In the genomic region with DNA sequence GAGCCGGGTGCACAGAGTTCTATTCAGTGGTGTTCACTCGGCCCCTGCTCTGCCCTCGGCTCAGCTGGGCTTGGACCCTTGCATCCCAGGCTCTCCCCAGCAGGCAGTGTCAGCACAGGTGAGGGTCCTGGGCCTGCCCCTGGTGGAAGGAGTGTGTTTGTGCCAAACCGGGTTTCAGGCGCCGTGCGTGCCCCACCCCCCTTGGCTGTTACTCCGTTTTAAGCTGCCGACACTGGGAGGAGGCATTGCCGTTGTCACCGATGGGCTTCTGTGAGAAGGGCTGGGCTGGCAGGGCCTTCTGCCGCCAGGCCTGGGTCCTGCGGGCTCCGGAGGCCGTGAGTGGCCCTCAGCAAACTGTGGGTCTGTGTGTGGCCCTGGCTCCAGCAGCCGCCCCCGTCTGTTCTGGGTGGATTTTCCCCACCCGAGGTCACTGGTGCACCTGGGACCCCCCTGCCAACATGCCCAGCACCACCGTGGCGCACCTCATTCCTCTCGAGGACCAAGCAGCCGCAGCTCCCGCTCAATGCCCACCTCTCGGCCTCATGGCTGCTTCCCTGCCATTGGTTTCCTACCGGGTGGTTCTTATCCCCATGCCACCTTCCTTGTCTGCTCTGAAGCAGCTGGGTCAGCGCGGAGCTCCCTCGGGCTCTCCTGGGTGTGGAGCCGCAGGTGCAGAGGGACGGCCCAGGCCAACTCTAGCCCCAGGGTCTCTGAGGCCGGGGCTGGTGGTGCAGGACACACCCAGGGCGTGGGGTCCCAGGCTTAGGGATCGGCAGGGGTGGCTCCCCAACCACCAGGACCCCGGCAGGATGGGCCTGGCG, we compare ENCODE assay signal across 10 cellular contexts. TPM values are rescaled to one million over a fixed set of nuclear protein-coding genes. Genes with fewer than 3 reads are reported as not detected.
DNase-seq lines count a peak whose midpoint lies in the region; ATAC-seq and TF ChIP-seq lines count a peak whose summit lies in the region.
"Had no signal": no experiment of that assay in that cellular context is flagged by ENCODE, and none has a peak within 500 bp of the region (broad histone marks: within the 10 kb centered on the region; RNA-seq: fewer than 3 reads in every experiment).

No MANE protein-coding gene starts in this region.

- H3K4me3 ChIP-seq in HFF-Myc (replicated peaks; ENCODE audit: low read depth, low read length): peak overlapping the region; percentile 33

- peaks cover 3% of the 10 kb centered on the region for H3K27me3 Mint-ChIP-seq in activated naive CD8-positive, alpha-beta T cell treated with anti-CD3 and anti-CD28 coated beads for 36 hours
- H3K27me3 Mint-ChIP-seq in osteocyte (ENCODE audit: unreplicated experiment) (no peaks in the 10 kb centered on the region), MCF 10A (ENCODE audit: insufficient read depth, unreplicated experiment) (no peaks in the 10 kb centered on the region)

- H3K27ac Mint-ChIP-seq in activated naive CD8-positive, alpha-beta T cell treated with anti-CD3 and anti-CD28 coated beads for 36 hours: peak overlapping the region; percentile 90
- H3K27ac Mint-ChIP-seq in osteocyte (ENCODE audit: unreplicated experiment) (peak overlapping the region; percentile 99), MCF 10A (ENCODE audit: low read depth, unreplicated experiment) (no peak overlapping the region)

- no peaks in the 10 kb centered on the region for H3K9me3 Mint-ChIP-seq in activated naive CD8-positive, alpha-beta T cell treated with anti-CD3 and anti-CD28 coated beads for 36 hours
- no peaks in the 10 kb centered on the region for H3K9me3 Mint-ChIP-seq in osteocyte (ENCODE audit: unreplicated experiment)
- H3K9me3 Mint-ChIP-seq in MCF 10A (ENCODE audit: unreplicated experiment): no peaks in the 10 kb centered on the region
- H3K9me3 Mint-ChIP-seq: central memory CD8-positive, alpha-beta T cell had no signal

- H3K4me1 Mint-ChIP-seq in activated naive CD8-positive, alpha-beta T cell treated with anti-CD3 and anti-CD28 coated beads for 36 hours: peaks cover 42% of the 10 kb centered on the region
- H3K4me1 Mint-ChIP-seq in osteocyte (ENCODE audit: unreplicated experiment): peaks cover 58% of the 10 kb centered on the region
- no peaks in the 10 kb centered on the region for H3K4me1 Mint-ChIP-seq in MCF 10A (ENCODE audit: insufficient read depth, unreplicated experiment)
- H3K4me1 Mint-ChIP-seq: central memory CD8-positive, alpha-beta T cell had no signal

- peaks cover 48% of the 10 kb centered on the region for H3K36me3 Mint-ChIP-seq in activated naive CD8-positive, alpha-beta T cell treated with anti-CD3 and anti-CD28 coated beads for 36 hours
- H3K36me3 Mint-ChIP-seq in osteocyte (ENCODE audit: unreplicated experiment) (peaks cover 16% of the 10 kb centered on the region), MCF 10A (ENCODE audit: insufficient read depth, unreplicated experiment) (no peaks in the 10 kb centered on the region)

- no TSS peak for BruUV-seq in MCF 10A (replicated peaks; lab: Mats Ljungman, UMichigan)

- no peak for ATAC-seq in HG02763 (IDR thresholded peaks at IDR 0.05; ENCODE audit: unreplicated experiment)

- TF ChIP-seq CTCF in HFF-Myc (IDR thresholded peaks at IDR 0.05; ENCODE audit: low read depth, low read length, missing control alignments): no peak
- no peak for TF ChIP-seq CTCF in osteocyte (IDR thresholded peaks at IDR 0.05)
- TF ChIP-seq CTCF in MCF 10A (IDR thresholded peaks at IDR 0.05; ENCODE audit: unreplicated experiment): no peak

- POLR2A ChIA-PET in MCF 10A (lab: Yijun Ruan, JAX): no interaction called here

- no peak for TF ChIP-seq POLR2A in erythroblast (IDR thresholded peaks at IDR 0.05; ENCODE audit: low read length)

- intact Hi-C loops in MCF 10A (cut with micrococcal nuclease): no loop called here

- DNase-seq in NCI-H2081 (lab: John Stamatoyannopoulos, UW) (peak; percentile 62 to 74), NCI-H2081 treated with DMSO at 0.1 percent for 48 hours (lab: John Stamatoyannopoulos, UW) (no peak), HFF-Myc (ENCODE audit: extremely low read depth, low read depth) (no peak), osteocyte (ENCODE audit: extremely low spot score, unreplicated experiment) (peak; percentile 84), erythroblast (lab: John Stamatoyannopoulos, UW) (no peak), MCF 10A (ENCODE audit: unreplicated experiment) (no peak)
- DNase-seq in activated naive CD8-positive, alpha-beta T cell treated with anti-CD3 and anti-CD28 coated beads for 36 hours: no peak
- DNase-seq: activated CD4-positive, alpha-beta T cell treated with anti-CD3 and anti-CD28 coated beads for 1 hour had no signal

- H3K4me3 Mint-ChIP-seq in activated naive CD8-positive, alpha-beta T cell treated with anti-CD3 and anti-CD28 coated beads for 36 hours: no peak overlapping the region
- H3K4me3 Mint-ChIP-seq in osteocyte (ENCODE audit: unreplicated experiment): no peak overlapping the region
- H3K4me3 Mint-ChIP-seq in MCF 10A (ENCODE audit: unreplicated experiment): no peak overlapping the region
- H3K4me3 Mint-ChIP-seq: central memory CD8-positive, alpha-beta T cell had no signal

- CTCF ChIA-PET in MCF 10A (lab: Yijun Ruan, JAX): no interaction called here

RNA-seq across cellular contexts. Expression of a gene that starts 44.3 kb away (rescaled TPM):
- total RNA-seq in activated naive CD8-positive, alpha-beta T cell treated with anti-CD3 and anti-CD28 coated beads for 36 hours: 10 to 100 TPM; 58.2 to 61.2 TPM
- total RNA-seq in osteocyte (70.0 and 81.4 TPM in 2 replicates), MCF 10A (2022) (44.1 and 49.6 TPM in 2 replicates)

Comparison
In these comparisons a context has a peak if more than half of its experiments do, and no peak if none do; other contexts are left out.
1. DNase-seq: peak in NCI-H2081 (2 of 2) and osteocyte (single experiment); none in NCI-H2081 treated with DMSO at 0.1 percent for 48 hours (single experiment), HFF-Myc (single experiment), activated naive CD8-positive, alpha-beta T cell treated with anti-CD3 and anti-CD28 coated beads for 36 hours (single experiment), erythroblast (0 of 2) and MCF 10A (single experiment).